6 cellular contexts compared by ENCODE assay signal in the genomic region with DNA sequence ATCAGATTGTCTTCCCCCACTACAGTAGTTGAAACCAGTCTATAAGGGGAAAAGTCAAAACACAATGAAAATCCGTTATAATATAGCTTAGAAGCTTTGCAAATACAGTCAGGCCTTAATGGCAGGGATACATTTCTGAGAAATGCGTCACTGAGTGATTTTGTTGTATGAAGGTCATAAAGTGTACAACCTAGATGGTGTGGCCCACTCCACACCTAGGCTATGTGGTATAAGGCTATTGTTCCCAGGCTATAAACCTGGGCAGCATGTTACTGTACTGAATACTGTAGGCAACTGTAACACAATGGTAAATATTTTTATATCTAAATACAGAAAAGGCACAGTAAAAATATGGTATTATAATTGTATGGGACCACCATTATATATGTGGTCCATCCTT.
"Had no signal": no experiment of that assay in that cellular context is flagged by ENCODE, and none has a peak within 500 bp of the region (broad histone marks: within the 10 kb centered on the region; RNA-seq: fewer than 3 reads in every experiment).

No MANE protein-coding gene starts in this region.

- H3K27ac ChIP-seq: HL-60 had no signal

- ATAC-seq: HepG2, K562 had no signal

- H3K4me3 ChIP-seq: K562 had no signal

- DNase-seq: IMR-90, KBM-7, KG1 had no signal
